Comparison of ENCODE assay signal across 1 cellular context in the genomic region with DNA sequence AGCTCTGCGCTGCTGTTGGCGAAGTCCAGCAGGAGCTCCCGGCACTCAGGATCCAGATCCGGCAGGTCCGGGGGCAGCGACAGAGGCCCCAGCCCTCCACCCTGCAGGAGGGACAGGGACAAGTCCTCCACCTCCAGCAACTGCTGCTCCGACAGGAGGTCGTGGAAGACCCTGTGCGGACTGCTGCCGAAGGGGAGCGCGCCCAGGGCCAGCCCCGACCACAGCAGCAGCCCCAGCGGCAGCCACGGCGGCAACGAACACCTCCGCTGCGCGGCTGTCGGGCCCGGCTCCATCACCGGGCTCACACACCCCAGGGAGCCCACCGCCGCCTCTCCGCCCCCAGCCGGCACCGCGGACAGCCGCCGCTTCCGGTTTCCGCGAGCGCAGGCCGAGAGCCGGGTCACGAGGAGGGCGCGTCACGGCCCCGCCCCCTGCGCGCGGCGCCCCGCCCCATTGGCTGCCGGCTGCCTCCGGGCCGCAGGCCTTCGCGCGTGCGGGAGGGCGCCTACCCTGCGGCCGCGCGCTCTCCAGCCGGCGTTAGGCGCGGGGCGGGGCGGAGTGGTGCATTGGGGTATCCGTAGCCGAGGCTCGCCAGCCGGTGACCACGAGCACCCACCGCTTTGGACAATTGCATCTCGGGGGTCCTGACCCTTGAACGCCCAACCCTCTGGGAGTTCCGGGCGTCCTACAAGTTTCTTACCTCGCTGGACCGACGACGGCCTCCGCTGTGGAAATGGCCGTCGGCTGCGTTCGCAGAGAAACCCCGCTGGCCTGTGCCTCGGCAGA.
A peak's percentile ranks its signal among the peaks of the same experiment; 100 is the strongest.
TF ChIP-seq lines count a peak whose summit lies in the region.

A gene with protein sequence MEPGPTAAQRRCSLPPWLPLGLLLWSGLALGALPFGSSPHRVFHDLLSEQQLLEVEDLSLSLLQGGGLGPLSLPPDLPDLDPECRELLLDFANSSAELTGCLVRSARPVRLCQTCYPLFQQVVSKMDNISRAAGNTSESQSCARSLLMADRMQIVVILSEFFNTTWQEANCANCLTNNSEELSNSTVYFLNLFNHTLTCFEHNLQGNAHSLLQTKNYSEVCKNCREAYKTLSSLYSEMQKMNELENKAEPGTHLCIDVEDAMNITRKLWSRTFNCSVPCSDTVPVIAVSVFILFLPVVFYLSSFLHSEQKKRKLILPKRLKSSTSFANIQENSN (minus strand): TSS at position 383 of the 786 bp plus-strand sequence. CDS start 90 bp downstream, at position 293.

TF ChIP-seq in H1, 55 proteins besides CTCF, POLR2A, EP300 and RAD21:
- TF ChIP-seq POLR2AphosphoS5 (IDR thresholded peaks at IDR 0.05; ENCODE audit: low read depth, low read length), result peak; percentile 74
- TF ChIP-seq, protein P1, sequence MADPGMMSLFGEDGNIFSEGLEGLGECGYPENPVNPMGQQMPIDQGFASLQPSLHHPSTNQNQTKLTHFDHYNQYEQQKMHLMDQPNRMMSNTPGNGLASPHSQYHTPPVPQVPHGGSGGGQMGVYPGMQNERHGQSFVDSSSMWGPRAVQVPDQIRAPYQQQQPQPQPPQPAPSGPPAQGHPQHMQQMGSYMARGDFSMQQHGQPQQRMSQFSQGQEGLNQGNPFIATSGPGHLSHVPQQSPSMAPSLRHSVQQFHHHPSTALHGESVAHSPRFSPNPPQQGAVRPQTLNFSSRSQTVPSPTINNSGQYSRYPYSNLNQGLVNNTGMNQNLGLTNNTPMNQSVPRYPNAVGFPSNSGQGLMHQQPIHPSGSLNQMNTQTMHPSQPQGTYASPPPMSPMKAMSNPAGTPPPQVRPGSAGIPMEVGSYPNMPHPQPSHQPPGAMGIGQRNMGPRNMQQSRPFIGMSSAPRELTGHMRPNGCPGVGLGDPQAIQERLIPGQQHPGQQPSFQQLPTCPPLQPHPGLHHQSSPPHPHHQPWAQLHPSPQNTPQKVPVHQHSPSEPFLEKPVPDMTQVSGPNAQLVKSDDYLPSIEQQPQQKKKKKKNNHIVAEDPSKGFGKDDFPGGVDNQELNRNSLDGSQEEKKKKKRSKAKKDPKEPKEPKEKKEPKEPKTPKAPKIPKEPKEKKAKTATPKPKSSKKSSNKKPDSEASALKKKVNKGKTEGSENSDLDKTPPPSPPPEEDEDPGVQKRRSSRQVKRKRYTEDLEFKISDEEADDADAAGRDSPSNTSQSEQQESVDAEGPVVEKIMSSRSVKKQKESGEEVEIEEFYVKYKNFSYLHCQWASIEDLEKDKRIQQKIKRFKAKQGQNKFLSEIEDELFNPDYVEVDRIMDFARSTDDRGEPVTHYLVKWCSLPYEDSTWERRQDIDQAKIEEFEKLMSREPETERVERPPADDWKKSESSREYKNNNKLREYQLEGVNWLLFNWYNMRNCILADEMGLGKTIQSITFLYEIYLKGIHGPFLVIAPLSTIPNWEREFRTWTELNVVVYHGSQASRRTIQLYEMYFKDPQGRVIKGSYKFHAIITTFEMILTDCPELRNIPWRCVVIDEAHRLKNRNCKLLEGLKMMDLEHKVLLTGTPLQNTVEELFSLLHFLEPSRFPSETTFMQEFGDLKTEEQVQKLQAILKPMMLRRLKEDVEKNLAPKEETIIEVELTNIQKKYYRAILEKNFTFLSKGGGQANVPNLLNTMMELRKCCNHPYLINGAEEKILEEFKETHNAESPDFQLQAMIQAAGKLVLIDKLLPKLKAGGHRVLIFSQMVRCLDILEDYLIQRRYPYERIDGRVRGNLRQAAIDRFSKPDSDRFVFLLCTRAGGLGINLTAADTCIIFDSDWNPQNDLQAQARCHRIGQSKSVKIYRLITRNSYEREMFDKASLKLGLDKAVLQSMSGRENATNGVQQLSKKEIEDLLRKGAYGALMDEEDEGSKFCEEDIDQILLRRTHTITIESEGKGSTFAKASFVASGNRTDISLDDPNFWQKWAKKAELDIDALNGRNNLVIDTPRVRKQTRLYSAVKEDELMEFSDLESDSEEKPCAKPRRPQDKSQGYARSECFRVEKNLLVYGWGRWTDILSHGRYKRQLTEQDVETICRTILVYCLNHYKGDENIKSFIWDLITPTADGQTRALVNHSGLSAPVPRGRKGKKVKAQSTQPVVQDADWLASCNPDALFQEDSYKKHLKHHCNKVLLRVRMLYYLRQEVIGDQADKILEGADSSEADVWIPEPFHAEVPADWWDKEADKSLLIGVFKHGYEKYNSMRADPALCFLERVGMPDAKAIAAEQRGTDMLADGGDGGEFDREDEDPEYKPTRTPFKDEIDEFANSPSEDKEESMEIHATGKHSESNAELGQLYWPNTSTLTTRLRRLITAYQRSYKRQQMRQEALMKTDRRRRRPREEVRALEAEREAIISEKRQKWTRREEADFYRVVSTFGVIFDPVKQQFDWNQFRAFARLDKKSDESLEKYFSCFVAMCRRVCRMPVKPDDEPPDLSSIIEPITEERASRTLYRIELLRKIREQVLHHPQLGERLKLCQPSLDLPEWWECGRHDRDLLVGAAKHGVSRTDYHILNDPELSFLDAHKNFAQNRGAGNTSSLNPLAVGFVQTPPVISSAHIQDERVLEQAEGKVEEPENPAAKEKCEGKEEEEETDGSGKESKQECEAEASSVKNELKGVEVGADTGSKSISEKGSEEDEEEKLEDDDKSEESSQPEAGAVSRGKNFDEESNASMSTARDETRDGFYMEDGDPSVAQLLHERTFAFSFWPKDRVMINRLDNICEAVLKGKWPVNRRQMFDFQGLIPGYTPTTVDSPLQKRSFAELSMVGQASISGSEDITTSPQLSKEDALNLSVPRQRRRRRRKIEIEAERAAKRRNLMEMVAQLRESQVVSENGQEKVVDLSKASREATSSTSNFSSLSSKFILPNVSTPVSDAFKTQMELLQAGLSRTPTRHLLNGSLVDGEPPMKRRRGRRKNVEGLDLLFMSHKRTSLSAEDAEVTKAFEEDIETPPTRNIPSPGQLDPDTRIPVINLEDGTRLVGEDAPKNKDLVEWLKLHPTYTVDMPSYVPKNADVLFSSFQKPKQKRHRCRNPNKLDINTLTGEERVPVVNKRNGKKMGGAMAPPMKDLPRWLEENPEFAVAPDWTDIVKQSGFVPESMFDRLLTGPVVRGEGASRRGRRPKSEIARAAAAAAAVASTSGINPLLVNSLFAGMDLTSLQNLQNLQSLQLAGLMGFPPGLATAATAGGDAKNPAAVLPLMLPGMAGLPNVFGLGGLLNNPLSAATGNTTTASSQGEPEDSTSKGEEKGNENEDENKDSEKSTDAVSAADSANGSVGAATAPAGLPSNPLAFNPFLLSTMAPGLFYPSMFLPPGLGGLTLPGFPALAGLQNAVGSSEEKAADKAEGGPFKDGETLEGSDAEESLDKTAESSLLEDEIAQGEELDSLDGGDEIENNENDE (IDR thresholded peaks at IDR 0.05; ENCODE audit: insufficient replicate concordance, low read length), result no peak
- TF ChIP-seq, protein P2, sequence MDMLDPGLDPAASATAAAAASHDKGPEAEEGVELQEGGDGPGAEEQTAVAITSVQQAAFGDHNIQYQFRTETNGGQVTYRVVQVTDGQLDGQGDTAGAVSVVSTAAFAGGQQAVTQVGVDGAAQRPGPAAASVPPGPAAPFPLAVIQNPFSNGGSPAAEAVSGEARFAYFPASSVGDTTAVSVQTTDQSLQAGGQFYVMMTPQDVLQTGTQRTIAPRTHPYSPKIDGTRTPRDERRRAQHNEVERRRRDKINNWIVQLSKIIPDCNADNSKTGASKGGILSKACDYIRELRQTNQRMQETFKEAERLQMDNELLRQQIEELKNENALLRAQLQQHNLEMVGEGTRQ (IDR thresholded peaks at IDR 0.05; ENCODE audit: low read length), result peak; percentile 82
- peak; percentile 55; the same call in 1 of the 2 replicates for TF ChIP-seq TBP (IDR thresholded peaks at IDR 0.05; ENCODE audit: low read depth, low read length)
- TF ChIP-seq YY1 (IDR thresholded peaks at IDR 0.05; ENCODE audit: low read depth, low read length), result peak; percentile 89
- TF ChIP-seq ASH2L (IDR thresholded peaks at IDR 0.05; ENCODE audit: low read length), result peak; percentile 93
- peak; percentile 84 for TF ChIP-seq PHF8 (conservative IDR thresholded peaks at IDR 0.05; ENCODE audit: low read depth, low read length)
- no peak for TF ChIP-seq SP4 (IDR thresholded peaks at IDR 0.05; ENCODE audit: low read length)
- TF ChIP-seq SIN3A (conservative IDR thresholded peaks at IDR 0.05 in 1 of 2, IDR thresholded peaks at IDR 0.05 in 1 of 2; ENCODE audit: low read depth in 1 of 2, low read length in 2 of 2), result peak in 1 of 2 experiments; percentile 70; a peak in 2 of 4 replicates
- peak; percentile 56; the same call in 1 of the 2 replicates for TF ChIP-seq TAF1 (IDR thresholded peaks at IDR 0.05; ENCODE audit: low read depth, low read length)
- no peak for TF ChIP-seq SP1 (IDR thresholded peaks at IDR 0.05; ENCODE audit: low read depth, low read length)
- 0 out of 2 replicates have a peak, but pooled peaks have one; percentile 15 for TF ChIP-seq CHD2 (IDR thresholded peaks at IDR 0.05; ENCODE audit: low read length)
- 0 out of 2 replicates have a peak, but pooled peaks have one; percentile 25 for TF ChIP-seq KDM1A (IDR thresholded peaks at IDR 0.05; ENCODE audit: borderline replicate concordance, low read length)
- no peak for TF ChIP-seq SAP30 (IDR thresholded peaks at IDR 0.05; ENCODE audit: insufficient read depth, insufficient replicate concordance, low read length)
- peak in 1 of 2 experiments; percentile 74; a peak in 1 of 4 replicates for TF ChIP-seq HDAC2 (IDR thresholded peaks at IDR 0.05; ENCODE audit: borderline replicate concordance in 1 of 2, low read depth in 2 of 2, low read length in 2 of 2)
- TF ChIP-seq, protein P3, sequence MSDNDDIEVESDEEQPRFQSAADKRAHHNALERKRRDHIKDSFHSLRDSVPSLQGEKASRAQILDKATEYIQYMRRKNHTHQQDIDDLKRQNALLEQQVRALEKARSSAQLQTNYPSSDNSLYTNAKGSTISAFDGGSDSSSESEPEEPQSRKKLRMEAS (IDR thresholded peaks at IDR 0.05), result peak; percentile 89
- peak; percentile 25 for TF ChIP-seq CTBP2 (IDR thresholded peaks at IDR 0.05; ENCODE audit: borderline replicate concordance, insufficient read depth, insufficient read length, low read length)
- TF ChIP-seq TAF7 (optimal IDR thresholded peaks at IDR 0.05; ENCODE audit: borderline replicate concordance, low read depth, low read length), result peak; percentile 6
- no peak for TF ChIP-seq RXRA (IDR thresholded peaks at IDR 0.05; ENCODE audit: insufficient read depth, low read depth, low read length)
- peak; percentile 74 for TF ChIP-seq CREB1 (IDR thresholded peaks at IDR 0.05)
- TF ChIP-seq, protein P4, sequence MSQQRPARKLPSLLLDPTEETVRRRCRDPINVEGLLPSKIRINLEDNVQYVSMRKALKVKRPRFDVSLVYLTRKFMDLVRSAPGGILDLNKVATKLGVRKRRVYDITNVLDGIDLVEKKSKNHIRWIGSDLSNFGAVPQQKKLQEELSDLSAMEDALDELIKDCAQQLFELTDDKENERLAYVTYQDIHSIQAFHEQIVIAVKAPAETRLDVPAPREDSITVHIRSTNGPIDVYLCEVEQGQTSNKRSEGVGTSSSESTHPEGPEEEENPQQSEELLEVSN (IDR thresholded peaks at IDR 0.05), result peak; percentile 83
- peak; percentile 93 for TF ChIP-seq KDM4A (IDR thresholded peaks at IDR 0.05; ENCODE audit: low read depth, low read length, severe bottlenecking)
- TF ChIP-seq RBBP5 (IDR thresholded peaks at IDR 0.05; ENCODE audit: borderline replicate concordance, low read depth, low read length), result peak; percentile 93
- no peak for TF ChIP-seq CBX5 (IDR thresholded peaks at IDR 0.05; ENCODE audit: low read depth, low read length)
- peak; percentile 10; the same call in 1 of the 2 replicates for TF ChIP-seq BACH1 (IDR thresholded peaks at IDR 0.05; ENCODE audit: low read length)
